Comparison of ENCODE assay signal across 17 cellular contexts in genomic region chr20:62735331-62735821, GRCh38. TPM values are rescaled to one million over a fixed set of nuclear protein-coding genes. Genes with fewer than 3 reads are reported as not detected.
DNase-seq lines count a peak whose midpoint lies in the region; ATAC-seq and TF ChIP-seq lines count a peak whose summit lies in the region.
"Had no signal": no experiment of that assay in that cellular context is flagged by ENCODE, and none has a peak within 500 bp of the region (broad histone marks: within the 10 kb centered on the region; RNA-seq: fewer than 3 reads in every experiment).

No MANE protein-coding gene starts in this region.

- H3K4me1 ChIP-seq in uterus = no peaks in the 10 kb centered on the region

- peak; percentile 6 for ATAC-seq in stimulated activated naive CD8-positive, alpha-beta T cell treated with anti-CD3 and anti-CD28 coated beads, Interleukin-15, Interleukin-2, amounts not matched to agents 100 U/mL and 50 U/mL, for 24 hours
- ATAC-seq in stimulated activated naive CD8-positive, alpha-beta T cell treated with anti-CD3 and anti-CD28 coated beads, Interleukin-15, amount 100 ng/mL, for 72 hours = no peak
- ATAC-seq in left cardiac atrium (no peak), GM18861 (IDR thresholded peaks at IDR 0.05; ENCODE audit: unreplicated experiment) (no peak)
- ATAC-seq in stimulated activated memory B cell treated with anti-CD40 and anti-IgM and Interleukin-4, amounts not matched to agents 10 μg/mL and 1 μg/mL and 100 μg/mL, for 72 hours = no peak

- no peak overlapping the region for H3K4me3 ChIP-seq in uterus

- no peaks in the 10 kb centered on the region for H3K9me3 Mint-ChIP-seq in stimulated activated naive CD8-positive, alpha-beta T cell treated with anti-CD3 and anti-CD28 coated beads, Interleukin-15, amount 100 ng/mL, for 72 hours
- H3K9me3 Mint-ChIP-seq in stimulated activated memory B cell treated with anti-CD40 and anti-IgM and Interleukin-4, amounts not matched to agents 10 μg/mL and 1 μg/mL and 100 μg/mL, for 72 hours = peaks cover 3% of the 10 kb centered on the region
- H3K9me3 Mint-ChIP-seq: stimulated activated naive CD8-positive, alpha-beta T cell treated with anti-CD3 and anti-CD28 coated beads, Interleukin-15, Interleukin-2, amounts not matched to agents 100 ng/mL and 50 ng/mL, for 24 hours had no signal

- H3K36me3 ChIP-seq in uterus = no peaks in the 10 kb centered on the region

- no peak overlapping the region for H3K27ac ChIP-seq in uterus

- H3K27ac Mint-ChIP-seq in stimulated activated naive CD8-positive, alpha-beta T cell treated with anti-CD3 and anti-CD28 coated beads, Interleukin-15, amount 100 ng/mL, for 72 hours = no peak overlapping the region
- no peak overlapping the region for H3K27ac Mint-ChIP-seq in stimulated activated memory B cell treated with anti-CD40 and anti-IgM and Interleukin-4, amounts not matched to agents 10 μg/mL and 1 μg/mL and 100 μg/mL, for 72 hours
- H3K27ac Mint-ChIP-seq: progenitor cell of endocrine pancreas; stimulated activated naive CD8-positive, alpha-beta T cell treated with anti-CD3 and anti-CD28 coated beads, Interleukin-15, Interleukin-2, amounts not matched to agents 100 ng/mL and 50 ng/mL, for 24 hours had no signal

- H3K27me3 ChIP-seq in uterus = no peaks in the 10 kb centered on the region

- peaks cover 24% of the 10 kb centered on the region for H3K27me3 Mint-ChIP-seq in stimulated activated naive CD8-positive, alpha-beta T cell treated with anti-CD3 and anti-CD28 coated beads, Interleukin-15, amount 100 ng/mL, for 72 hours
- H3K27me3 Mint-ChIP-seq in stimulated activated memory B cell treated with anti-CD40 and anti-IgM and Interleukin-4, amounts not matched to agents 10 μg/mL and 1 μg/mL and 100 μg/mL, for 72 hours = peaks cover 28% of the 10 kb centered on the region
- H3K27me3 Mint-ChIP-seq: CD4-positive, alpha-beta memory T cell; stimulated activated naive CD8-positive, alpha-beta T cell treated with anti-CD3 and anti-CD28 coated beads, Interleukin-15, Interleukin-2, amounts not matched to agents 100 ng/mL and 50 ng/mL, for 24 hours had no signal

- intact Hi-C loops in left cardiac atrium (cut with DNase I) (no loop called here), uterus (cut with DNase I; ENCODE audit: low total_unique reads) (no loop called here)

- no peak for TF ChIP-seq CTCF in uterus (IDR thresholded peaks at IDR 0.05)

- DNase-seq in stimulated activated naive CD8-positive, alpha-beta T cell treated with anti-CD3 and anti-CD28 coated beads, Interleukin-15, Interleukin-2, amounts not matched to agents 100 U/mL and 50 U/mL, for 24 hours = peak; percentile 30
- no peak for DNase-seq in stimulated activated naive CD8-positive, alpha-beta T cell treated with anti-CD3 and anti-CD28 coated beads, Interleukin-15, amount 100 ng/mL, for 72 hours
- peak; percentile 69 for DNase-seq in RPMI7951 (ENCODE audit: low read depth)
- peak; percentile 14 for DNase-seq in left cardiac atrium
- DNase-seq in uterus = no peak
- no peak for DNase-seq in GF-D8 (lab: John Stamatoyannopoulos, UW)
- DNase-seq: CD4-positive, alpha-beta memory T cell; cortex of kidney; HCEC 1CT; NCI-H1092; OCI-M1; stimulated activated CD4-positive, alpha-beta T cell treated with anti-CD3 and anti-CD28 coated beads, Interleukin-2, amount 100 ng/mL, for 24 hours had no signal

- no peaks in the 10 kb centered on the region for H3K9me3 ChIP-seq in uterus

- H3K36me3 Mint-ChIP-seq in stimulated activated memory B cell treated with anti-CD40 and anti-IgM and Interleukin-4, amounts not matched to agents 10 μg/mL and 1 μg/mL and 100 μg/mL, for 72 hours = no peaks in the 10 kb centered on the region
- H3K36me3 Mint-ChIP-seq: CD4-positive, alpha-beta memory T cell had no signal

- TF ChIP-seq POLR2A in uterus (IDR thresholded peaks at IDR 0.05) = no peak

- peaks cover 49% of the 10 kb centered on the region for H3K4me1 Mint-ChIP-seq in stimulated activated naive CD8-positive, alpha-beta T cell treated with anti-CD3 and anti-CD28 coated beads, Interleukin-15, amount 100 ng/mL, for 72 hours
- H3K4me1 Mint-ChIP-seq in stimulated activated memory B cell treated with anti-CD40 and anti-IgM and Interleukin-4, amounts not matched to agents 10 μg/mL and 1 μg/mL and 100 μg/mL, for 72 hours = peaks cover 26% of the 10 kb centered on the region

- H3K4me3 Mint-ChIP-seq in stimulated activated naive CD8-positive, alpha-beta T cell treated with anti-CD3 and anti-CD28 coated beads, Interleukin-15, amount 100 ng/mL, for 72 hours = peak overlapping the region in 1 of 2 donors; percentile 30
- H3K4me3 Mint-ChIP-seq in stimulated activated memory B cell treated with anti-CD40 and anti-IgM and Interleukin-4, amounts not matched to agents 10 μg/mL and 1 μg/mL and 100 μg/mL, for 72 hours = no peak overlapping the region
- H3K4me3 Mint-ChIP-seq: CD4-positive, alpha-beta memory T cell; stimulated activated naive CD8-positive, alpha-beta T cell treated with anti-CD3 and anti-CD28 coated beads, Interleukin-15, Interleukin-2, amounts not matched to agents 100 ng/mL and 50 ng/mL, for 24 hours had no signal

RNA-seq across cellular contexts. Expression of gene NTSR1, which starts 26.7 kb away (rescaled TPM):
- 15.0 and 19.7 TPM in 2 replicates for total RNA-seq in RPMI7951 (2014; rRNA removed; shearing (Covaris generic))
- total RNA-seq in left cardiac atrium (not detected), uterus (not detected)
- total RNA-seq: activated CD8-positive, alpha-beta memory T cell treated with anti-CD3 and anti-CD28 coated beads for 36 hours; progenitor cell of endocrine pancreas had no signal

Comparison
In these comparisons a context has a peak if more than half of its experiments do, and no peak if none do; other contexts are left out.
1. DNase-seq: peak in stimulated activated naive CD8-positive, alpha-beta T cell treated with anti-CD3 and anti-CD28 coated beads, Interleukin-15, Interleukin-2, amounts not matched to agents 100 U/mL and 50 U/mL, for 24 hours (single experiment), RPMI7951 (single experiment) and left cardiac atrium (single experiment); none in stimulated activated naive CD8-positive, alpha-beta T cell treated with anti-CD3 and anti-CD28 coated beads, Interleukin-15, amount 100 ng/mL, for 72 hours (0 of 2), uterus (0 of 2) and GF-D8 (single experiment).
2. RNA of gene NTSR1, which starts 26.7 kb away (total RNA-seq): 15.0 to 19.7 TPM in RPMI7951; not detected in left cardiac atrium and not detected in uterus; every median in the first group is over 10 times any median in the second.